Comparison of ENCODE assay signal across 29 cellular contexts in genomic region chr17:31134526-31134925, GRCh38. TPM values are rescaled to one million over a fixed set of nuclear protein-coding genes. Genes with fewer than 3 reads are reported as not detected.
DNase-seq lines count a peak whose midpoint lies in the region; ATAC-seq and TF ChIP-seq lines count a peak whose summit lies in the region.
"Had no signal": no experiment of that assay in that cellular context is flagged by ENCODE, and none has a peak within 500 bp of the region (broad histone marks: within the 10 kb centered on the region; RNA-seq: fewer than 3 reads in every experiment).

No MANE protein-coding gene starts in this region.

- H3K4me3 ChIP-seq in GM12865 (ENCODE audit: low read depth, low read length) = no peak overlapping the region
- H3K4me3 ChIP-seq: A549, GM23338, PC-9, SJSA1 had no signal

- ATAC-seq in GM19328 (IDR thresholded peaks at IDR 0.05; ENCODE audit: unreplicated experiment) (no peak), sciatic nerve (no peak)
- ATAC-seq: A549, GM23338, T-cell had no signal

- TF ChIP-seq CTCF in GM12865 (IDR thresholded peaks at IDR 0.05; ENCODE audit: insufficient read depth, low read depth, low read length, missing control alignments) = no peak

- intact Hi-C loops in sciatic nerve (cut with DNase I) = no loop called here

- peak; percentile 9 for DNase-seq in GM12865 (ENCODE audit: low read depth)
- DNase-seq in NCI-H446 treated with DMSO at 0.1 percent for 48 hours (lab: John Stamatoyannopoulos, UW) = peak; percentile 5
- DNase-seq in fibroblast of gingiva (ENCODE audit: low read depth) = peak; percentile 22
- peak; percentile 58 for DNase-seq in islet precursor cell
- no peak for DNase-seq in NCI-H2196 treated with DMSO at 0.1 percent for 48 hours (lab: John Stamatoyannopoulos, UW; ENCODE audit: unreplicated experiment)
- no peak for DNase-seq in sciatic nerve (ENCODE audit: low spot score)
- DNase-seq: C1 segment of cervical spinal cord; CD4-positive, alpha-beta memory T cell; COR-L47; DMS79; H9; HFFc6; Kasumi-1; NCI-H1092 treated with DMSO at 0.1 percent for 48 hours; NCI-H1436; NCI-H187; NCI-H2081 treated with DMSO at 0.1 percent for 48 hours; NCI-H2171 treated with DMSO at 0.1 percent for 48 hours; NCI-H524 treated with DMSO at 0.1 percent for 48 hours; NCI-H82; NK-92 treated with Interleukin-12 subunit alpha and Interleukin-12 subunit beta, amount 100 ng/mL, for 24 hours; PC-9; Right ventricle myocardium superior; RPMI8226; T-cell had no signal

RNA-seq across cellular contexts. Expression of gene NF1, which starts 39.7 kb away (rescaled TPM):
- 106 TPM for total RNA-seq in sciatic nerve

Comparison
In these comparisons a context has a peak if more than half of its experiments do, and no peak if none do; other contexts are left out.
1. DNase-seq: peak in GM12865 (single experiment), NCI-H446 treated with DMSO at 0.1 percent for 48 hours (single experiment), fibroblast of gingiva (single experiment) and islet precursor cell (single experiment); none in NCI-H2196 treated with DMSO at 0.1 percent for 48 hours (single experiment) and sciatic nerve (single experiment).